In genomic region chr2:61183815-61184214, GRCh38 we compare ENCODE assay signal across 1 cellular context.
TF ChIP-seq lines count a peak whose summit lies in the region.

No MANE protein-coding gene starts in this region.

TF ChIP-seq in HepG2, 621 proteins besides CTCF, POLR2A, EP300 and RAD21 (continued from another document):
- TF ChIP-seq, protein P1, sequence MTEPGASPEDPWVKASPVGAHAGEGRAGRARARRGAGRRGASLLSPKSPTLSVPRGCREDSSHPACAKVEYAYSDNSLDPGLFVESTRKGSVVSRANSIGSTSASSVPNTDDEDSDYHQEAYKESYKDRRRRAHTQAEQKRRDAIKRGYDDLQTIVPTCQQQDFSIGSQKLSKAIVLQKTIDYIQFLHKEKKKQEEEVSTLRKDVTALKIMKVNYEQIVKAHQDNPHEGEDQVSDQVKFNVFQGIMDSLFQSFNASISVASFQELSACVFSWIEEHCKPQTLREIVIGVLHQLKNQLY (CRISPR knock-in tag; IDR thresholded peaks at IDR 0.05): no peak
- TF ChIP-seq BORCS8-MEF2B (CRISPR knock-in tag; IDR thresholded peaks at IDR 0.05) (no peak), RBM22 (optimal IDR thresholded peaks at IDR 0.05; ENCODE audit: low read length) (peak; percentile 12), JDP2 (CRISPR knock-in tag; IDR thresholded peaks at IDR 0.05; ENCODE audit: borderline replicate concordance) (no peak), BRD4 (CRISPR knock-in tag; IDR thresholded peaks at IDR 0.05) (no peak), ADNP (CRISPR knock-in tag; IDR thresholded peaks at IDR 0.05) (no peak)
- TF ChIP-seq, protein P2, sequence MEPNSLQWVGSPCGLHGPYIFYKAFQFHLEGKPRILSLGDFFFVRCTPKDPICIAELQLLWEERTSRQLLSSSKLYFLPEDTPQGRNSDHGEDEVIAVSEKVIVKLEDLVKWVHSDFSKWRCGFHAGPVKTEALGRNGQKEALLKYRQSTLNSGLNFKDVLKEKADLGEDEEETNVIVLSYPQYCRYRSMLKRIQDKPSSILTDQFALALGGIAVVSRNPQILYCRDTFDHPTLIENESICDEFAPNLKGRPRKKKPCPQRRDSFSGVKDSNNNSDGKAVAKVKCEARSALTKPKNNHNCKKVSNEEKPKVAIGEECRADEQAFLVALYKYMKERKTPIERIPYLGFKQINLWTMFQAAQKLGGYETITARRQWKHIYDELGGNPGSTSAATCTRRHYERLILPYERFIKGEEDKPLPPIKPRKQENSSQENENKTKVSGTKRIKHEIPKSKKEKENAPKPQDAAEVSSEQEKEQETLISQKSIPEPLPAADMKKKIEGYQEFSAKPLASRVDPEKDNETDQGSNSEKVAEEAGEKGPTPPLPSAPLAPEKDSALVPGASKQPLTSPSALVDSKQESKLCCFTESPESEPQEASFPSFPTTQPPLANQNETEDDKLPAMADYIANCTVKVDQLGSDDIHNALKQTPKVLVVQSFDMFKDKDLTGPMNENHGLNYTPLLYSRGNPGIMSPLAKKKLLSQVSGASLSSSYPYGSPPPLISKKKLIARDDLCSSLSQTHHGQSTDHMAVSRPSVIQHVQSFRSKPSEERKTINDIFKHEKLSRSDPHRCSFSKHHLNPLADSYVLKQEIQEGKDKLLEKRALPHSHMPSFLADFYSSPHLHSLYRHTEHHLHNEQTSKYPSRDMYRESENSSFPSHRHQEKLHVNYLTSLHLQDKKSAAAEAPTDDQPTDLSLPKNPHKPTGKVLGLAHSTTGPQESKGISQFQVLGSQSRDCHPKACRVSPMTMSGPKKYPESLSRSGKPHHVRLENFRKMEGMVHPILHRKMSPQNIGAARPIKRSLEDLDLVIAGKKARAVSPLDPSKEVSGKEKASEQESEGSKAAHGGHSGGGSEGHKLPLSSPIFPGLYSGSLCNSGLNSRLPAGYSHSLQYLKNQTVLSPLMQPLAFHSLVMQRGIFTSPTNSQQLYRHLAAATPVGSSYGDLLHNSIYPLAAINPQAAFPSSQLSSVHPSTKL (CRISPR knock-in tag; IDR thresholded peaks at IDR 0.05): no peak
